ENCODE assay signal across 16 cellular contexts in the genomic region with DNA sequence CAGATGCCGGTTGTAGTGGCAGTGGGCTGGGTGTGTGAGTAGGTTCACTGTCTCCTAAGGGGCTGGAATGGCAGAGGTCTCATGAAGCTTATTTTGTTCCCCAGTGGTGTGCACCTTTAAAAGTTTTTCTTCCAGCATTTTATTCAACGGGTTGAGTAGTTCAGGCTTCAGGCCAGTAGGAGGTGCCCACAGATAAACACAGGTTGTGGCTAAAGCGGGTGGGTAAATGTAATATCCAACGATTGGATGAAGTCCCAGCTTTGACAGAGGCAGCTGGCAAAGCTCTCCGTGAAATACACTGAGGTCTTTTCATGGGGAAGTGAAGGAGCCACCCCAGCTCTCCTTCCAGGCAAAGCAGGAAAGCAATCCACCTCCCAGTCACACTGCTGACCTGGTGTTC.
DNase-seq lines count a peak whose midpoint lies in the region; ATAC-seq and TF ChIP-seq lines count a peak whose summit lies in the region.
"Had no signal": no experiment of that assay in that cellular context is flagged by ENCODE, and none has a peak within 500 bp of the region (broad histone marks: within the 10 kb centered on the region; RNA-seq: fewer than 3 reads in every experiment).

No MANE protein-coding gene starts in this region.

- no peaks in the 10 kb centered on the region for H3K9me2 ChIP-seq in HCT116 (ENCODE audit: insufficient read depth)

- H3K27ac ChIP-seq in 22Rv1, result no peak overlapping the region
- no peak overlapping the region for H3K27ac ChIP-seq in HCT116 (ENCODE audit: low read depth, low read length)
- H3K27ac ChIP-seq: gastrocnemius medialis, prostate gland had no signal

- TF ChIP-seq CTCF in 22Rv1 (IDR thresholded peaks at IDR 0.05) (peak; percentile 41), HCT116 (IDR thresholded peaks at IDR 0.05 in 2 of 3, conservative IDR thresholded peaks at IDR 0.05 in 1 of 3; ENCODE audit: borderline replicate concordance in 1 of 3, insufficient read depth in 1 of 3, low read depth in 2 of 3, low read length in 2 of 3) (peak in 2 of 3 experiments; percentile 36 to 42; a peak in 3 of 6 replicates), GM10266 (IDR thresholded peaks at IDR 0.05; ENCODE audit: control insufficient read depth, insufficient read depth, low read depth, missing control alignments) (no peak)

- H4K20me1 ChIP-seq in HCT116 (ENCODE audit: insufficient read depth), result no peaks in the 10 kb centered on the region

- no peaks in the 10 kb centered on the region for H3K9me3 ChIP-seq in HCT116 (ENCODE audit: control insufficient read depth in 1 of 2, insufficient read depth in 1 of 2, low read depth in 1 of 2, low read length in 2 of 2)
- H3K9me3 ChIP-seq: gastrocnemius medialis, prostate gland had no signal

- H3K9ac ChIP-seq in HCT116 (ENCODE audit: low read length), result no peak overlapping the region

- ATAC-seq in HCT116 (peak; percentile 72), GM19023 (IDR thresholded peaks at IDR 0.05; ENCODE audit: unreplicated experiment) (no peak), GM19328 (IDR thresholded peaks at IDR 0.05; ENCODE audit: unreplicated experiment) (no peak)
- ATAC-seq: gastrocnemius medialis had no signal

- no peak for TF ChIP-seq POLR2A in HCT116 (IDR thresholded peaks at IDR 0.05; ENCODE audit: borderline replicate concordance, extremely low read depth, insufficient read depth, insufficient read length)

- H3K4me2 ChIP-seq in HCT116 (ENCODE audit: low read length), result no peak overlapping the region

- H3K4me1 ChIP-seq in HCT116 (ENCODE audit: control insufficient read depth in 1 of 2, insufficient read depth in 2 of 2, low read length in 2 of 2), result no peaks in the 10 kb centered on the region
- H3K4me1 ChIP-seq: gastrocnemius medialis, prostate gland had no signal

- DNase-seq in HCT116 (ENCODE audit: low read depth, low spot score) (no peak), UCSD-AML1 (lab: John Stamatoyannopoulos, UW; ENCODE audit: unreplicated experiment) (peak; percentile 4), iPS DF 4.7 (ENCODE audit: extremely low read depth, low spot score) (peak; percentile 19), GM10266 (ENCODE audit: extremely low spot score) (no peak), NCI-H1436 (lab: John Stamatoyannopoulos, UW) (no peak)
- DNase-seq: activated CD4-positive, CD25-positive, alpha-beta regulatory T cell treated with anti-CD3 and anti-CD28 coated beads, Interleukin-2, amount 50 U/mL, for 72 hours; activated gamma-delta T cell; gastrocnemius medialis; GDM1; KBM-7; NCI-H2171 treated with DMSO at 0.1 percent for 48 hours; substantia nigra had no signal

- TF ChIP-seq RAD21 in HCT116 (IDR thresholded peaks at IDR 0.05; ENCODE audit: low read depth), result no peak

- no peak overlapping the region for H2AFZ ChIP-seq in HCT116 (ENCODE audit: low read depth, low read length, poor library complexity, severe bottlenecking)

- CTCF ChIA-PET in HCT116 (lab: Charles Lee), result no interaction called here

- H3K27me3 ChIP-seq in HCT116 (ENCODE audit: insufficient read depth, low read length), result no peaks in the 10 kb centered on the region
- H3K27me3 ChIP-seq: gastrocnemius medialis had no signal

- intact Hi-C loops in HCT116 (cut with micrococcal nuclease), result no loop called here

- BruUV-seq in HCT116 (replicated peaks; lab: Mats Ljungman, UMichigan), result no TSS peak

- no peaks in the 10 kb centered on the region for H3K79me2 ChIP-seq in HCT116 (ENCODE audit: insufficient read depth, low read length)

- H3K36me3 ChIP-seq in HCT116 (ENCODE audit: control insufficient read depth in 1 of 2, insufficient read depth in 2 of 2, low read length in 2 of 2), result no peaks in the 10 kb centered on the region
- H3K36me3 ChIP-seq: gastrocnemius medialis, prostate gland had no signal

- no peak overlapping the region for H3K4me3 ChIP-seq in HCT116 (replicated peaks in 1 of 2; ENCODE audit: low read depth in 1 of 2, low read length in 2 of 2)
- H3K4me3 ChIP-seq: gastrocnemius medialis, prostate gland had no signal

- RAD21 ChIA-PET in HCT116 (lab: Charles Lee; ENCODE audit: low non-redundant PET in 1 of 2, low total read pairs in 2 of 2, uncharacterized antibody in 2 of 2, unreplicated experiment in 2 of 2), result no interaction called here

- POLR2A ChIA-PET in HCT116 (lab: Charles Lee), result no interaction called here

TF ChIP-seq in HCT116, 20 proteins besides CTCF, POLR2A, EP300 and RAD21:
- TF ChIP-seq EGR1 (IDR thresholded peaks at IDR 0.05; ENCODE audit: low read depth) (no peak), ELF1 (IDR thresholded peaks at IDR 0.05; ENCODE audit: borderline replicate concordance, low read depth) (no peak), CBX3 (IDR thresholded peaks at IDR 0.05; ENCODE audit: low read depth) (no peak), SIN3A (IDR thresholded peaks at IDR 0.05; ENCODE audit: low read depth) (no peak)
TF ChIP-seq in HCT116: peak in this region for 0.

Comparison
In these comparisons a context has a peak if more than half of its experiments do, and no peak if none do; other contexts are left out.
1. DNase-seq: peak in UCSD-AML1 (single experiment) and iPS DF 4.7 (single experiment); none in HCT116 (single experiment), GM10266 (single experiment) and NCI-H1436 (single experiment).